Comparison of ENCODE assay signal across 1 cellular context in genomic region chr2:75612108-75612861, GRCh38.
TF ChIP-seq lines count a peak whose summit lies in the region.

No MANE protein-coding gene starts in this region.

TF ChIP-seq in HepG2, 621 proteins besides CTCF, POLR2A, EP300 and RAD21:
- TF ChIP-seq BATF2 (CRISPR knock-in tag; IDR thresholded peaks at IDR 0.05) (no peak), NFE2L2 (IDR thresholded peaks at IDR 0.05; ENCODE audit: low read length) (peak; percentile 73), HNF1B (CRISPR knock-in tag; IDR thresholded peaks at IDR 0.05) (0 out of 2 replicates have a peak, but pooled peaks have one; percentile 18), SPEN (CRISPR knock-in tag; IDR thresholded peaks at IDR 0.05; ENCODE audit: low read depth) (no peak), GFI1 (CRISPR knock-in tag; IDR thresholded peaks at IDR 0.05; ENCODE audit: borderline replicate concordance) (no peak)
